In genomic region chr9:38008168-38009034, GRCh38 we compare ENCODE assay signal across 8 cellular contexts.
A peak's percentile ranks its signal among the peaks of the same experiment; 100 is the strongest.
DNase-seq lines count a peak whose midpoint lies in the region; ATAC-seq and TF ChIP-seq lines count a peak whose summit lies in the region.

No MANE protein-coding gene starts in this region.

- intact Hi-C loops in head of caudate nucleus (cut with DNase I), result no loop called here
- intact Hi-C loops in tibial artery (cut with DNase I; ENCODE audit: low total_unique reads), result loop anchor here (10.0 kb wide), 1 partner anchor 136 kb away; no protein-coding TSS in a partner anchor

- no peak for TF ChIP-seq CTCF in tibial artery (IDR thresholded peaks at IDR 0.05)

- H3K27me3 ChIP-seq in MG63, result no peaks in the 10 kb centered on the region
- H3K27me3 ChIP-seq in skeletal muscle tissue (ENCODE audit: control insufficient read depth in 3 of 3, insufficient read depth in 3 of 3, low read length in 3 of 3), result no peaks in the 10 kb centered on the region
- no peaks in the 10 kb centered on the region for H3K27me3 ChIP-seq in tibial artery

- peaks cover 23 to 38% (median 29%) of the 10 kb centered on the region in 3 donors for H3K4me1 ChIP-seq in skeletal muscle tissue (ENCODE audit: control insufficient read depth in 3 of 3, insufficient read depth in 3 of 3, low read length in 3 of 3)
- peaks cover 0 to 29% (median 7%) of the 10 kb centered on the region in 4 donors for H3K4me1 ChIP-seq in tibial artery

- H3K36me3 ChIP-seq in MG63 (no peaks in the 10 kb centered on the region; the same call in none of the 2 replicates), skeletal muscle tissue (ENCODE audit: control insufficient read depth in 3 of 3, insufficient read depth in 3 of 3, low read length in 3 of 3) (peaks cover 0 to 2% (median 0%) of the 10 kb centered on the region in 3 donors), tibial artery (peaks cover 0 to 17% (median 7%) of the 10 kb centered on the region in 3 donors)

- H3K27ac ChIP-seq in skeletal muscle tissue (ENCODE audit: low read depth, low read length), result peak overlapping the region; percentile 38
- H3K27ac ChIP-seq in tibial artery, result peak overlapping the region in 1 of 2 donors; percentile 6

- ATAC-seq in GM18502 (IDR thresholded peaks at IDR 0.05; ENCODE audit: poor library complexity, unreplicated experiment), result peak; percentile 92

- H3K4me3 ChIP-seq in MG63 (no peak overlapping the region), skeletal muscle tissue (ENCODE audit: low read length in 3 of 3) (no peak overlapping the region), tibial artery (no peak overlapping the region)

- H3K9me3 ChIP-seq in MG63 (no peaks in the 10 kb centered on the region), skeletal muscle tissue (ENCODE audit: control insufficient read depth in 3 of 3, low read length in 3 of 3) (no peaks in the 10 kb centered on the region), tibial artery (no peaks in the 10 kb centered on the region)

- DNase-seq in HCEC 1CT, result peak; percentile 92
- DNase-seq in MG63, result peak; percentile 87
- DNase-seq in activated CD8-positive, alpha-beta memory T cell treated with anti-CD3 and anti-CD28 coated beads, Interleukin-2, amount 50 U/mL, for 24 hours (ENCODE audit: extremely low read depth), result peak; percentile 33
- peak in 30 of 42 donors; percentile 40 to 79 (median 64) for DNase-seq in head of caudate nucleus
- DNase-seq in effector CD4-positive, alpha-beta T cell, result no peak
- no peak for DNase-seq in tibial artery

- H3K9ac ChIP-seq in skeletal muscle tissue (ENCODE audit: low read depth in 1 of 3, low read length in 3 of 3), result peak overlapping the region in 1 of 3 donors; percentile 16

Comparison
In these comparisons a context has a peak if more than half of its experiments do, and no peak if none do; other contexts are left out.
1. DNase-seq: peak in HCEC 1CT (single experiment), MG63 (single experiment), activated CD8-positive, alpha-beta memory T cell treated with anti-CD3 and anti-CD28 coated beads, Interleukin-2, amount 50 U/mL, for 24 hours (single experiment) and head of caudate nucleus (30 of 42); none in effector CD4-positive, alpha-beta T cell (single experiment) and tibial artery (0 of 2).